ENCODE assay signal across 10 cellular contexts in the genomic region with DNA sequence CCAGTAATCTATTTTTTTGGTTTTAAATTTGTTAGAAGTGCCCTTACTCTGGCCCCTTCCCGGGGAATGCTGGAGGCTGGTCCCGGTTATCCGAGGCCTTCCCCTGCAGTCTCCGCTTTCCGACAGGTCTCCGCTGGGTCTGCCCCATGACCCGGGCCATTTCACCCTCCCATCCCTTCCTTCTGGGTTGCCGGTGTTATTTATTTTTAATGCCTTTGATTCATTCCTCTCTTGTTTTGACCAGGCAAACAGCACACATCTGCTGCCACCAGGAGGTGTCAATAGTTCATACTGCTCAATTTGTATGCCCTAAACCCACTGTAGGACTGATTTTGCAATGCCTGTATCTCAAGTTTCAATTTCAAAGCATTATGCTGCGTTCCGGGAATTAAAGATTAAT.
DNase-seq lines count a peak whose midpoint lies in the region; ATAC-seq, FAIRE-seq and TF ChIP-seq lines count a peak whose summit lies in the region.
"Had no signal": no experiment of that assay in that cellular context is flagged by ENCODE, and none has a peak within 500 bp of the region (broad histone marks: within the 10 kb centered on the region; RNA-seq: fewer than 3 reads in every experiment).

No MANE protein-coding gene starts in this region.

- TF ChIP-seq CTCF in D721Med (IDR thresholded peaks at IDR 0.05; ENCODE audit: insufficient read depth, missing control alignments) (peak; percentile 37), astrocyte of the cerebellum (IDR thresholded peaks at IDR 0.05; ENCODE audit: low read depth, low read length, missing control alignments) (peak; percentile 41), lung (IDR thresholded peaks at IDR 0.05; ENCODE audit: control extremely low read depth, extremely low read depth) (no peak)

- H3K36me3 ChIP-seq in lung (ENCODE audit: control insufficient read depth in 2 of 2, insufficient read depth in 2 of 2, low read length in 2 of 2): no peaks in the 10 kb centered on the region
- H3K36me3 ChIP-seq: sigmoid colon had no signal

- ATAC-seq in lung (ENCODE audit: insufficient read depth, low FRiP score) (peak; percentile 56), GM21367 (IDR thresholded peaks at IDR 0.05; ENCODE audit: unreplicated experiment) (no peak), HG03159 (IDR thresholded peaks at IDR 0.05; ENCODE audit: unreplicated experiment) (no peak)
- ATAC-seq: activated T-cell treated with anti-CD3 and anti-CD28 coated beads, Interleukin-2, amount 50 U/mL, for 72 hours had no signal

- H3K4me3 ChIP-seq in astrocyte of the cerebellum (ENCODE audit: low read depth, low read length) (no peak overlapping the region), lung (no peak overlapping the region)
- H3K4me3 ChIP-seq: sigmoid colon had no signal

- H3K27ac ChIP-seq in lung (ENCODE audit: low read depth in 1 of 2, low read length in 1 of 2): no peak overlapping the region
- H3K27ac ChIP-seq: sigmoid colon had no signal

- FAIRE-seq in D721Med (lab: Jason Lieb, UNC): no peak

- peaks cover 0 to 2% of the 10 kb centered on the region in 2 donors for H3K4me1 ChIP-seq in lung (ENCODE audit: control insufficient read depth in 2 of 2, insufficient read depth in 2 of 2, low read length in 2 of 2)
- H3K4me1 ChIP-seq: sigmoid colon had no signal

- in situ Hi-C loops in KBM-7 (cut with MboI; ENCODE audit: low pct_unique_long_range_greater_than_20kb, low sequenced_read_pairs): no loop called here
- in situ Hi-C loops in astrocyte of the cerebellum (cut with HindIII; ENCODE audit: low sequenced_read_pairs): no loop called here

- no peaks in the 10 kb centered on the region for H3K9me3 ChIP-seq in lung (ENCODE audit: control insufficient read depth in 2 of 2, insufficient read depth in 1 of 2, low read length in 1 of 2)
- H3K9me3 ChIP-seq: sigmoid colon had no signal

- DNase-seq in D721Med (ENCODE audit: insufficient read length, low spot score) (no peak), KBM-7 (peak; percentile 26), astrocyte of the cerebellum (ENCODE audit: low read depth) (no peak), lung (ENCODE audit: low spot score) (peak; percentile 32), KG1 (lab: John Stamatoyannopoulos, UW) (no peak), NCI-H187 treated with DMSO at 0.1 percent for 48 hours (lab: John Stamatoyannopoulos, UW) (no peak)
- DNase-seq: activated T-cell treated with anti-CD3 and anti-CD28 coated beads, Interleukin-2, amount 50 U/mL, for 72 hours; sigmoid colon had no signal

- WGBS in lung, 2 donors: 36 to 56% methylated on average over 10 of the region's 10 CpGs

- H3K27me3 ChIP-seq in lung (ENCODE audit: control insufficient read depth, insufficient read depth): no peaks in the 10 kb centered on the region

Comparison
In these comparisons a context has a peak if more than half of its experiments do, and no peak if none do; other contexts are left out.
1. DNase-seq: peak in KBM-7 (single experiment) and lung (single experiment); none in D721Med (single experiment), astrocyte of the cerebellum (single experiment), KG1 (single experiment) and NCI-H187 treated with DMSO at 0.1 percent for 48 hours (single experiment).